In the genomic region with DNA sequence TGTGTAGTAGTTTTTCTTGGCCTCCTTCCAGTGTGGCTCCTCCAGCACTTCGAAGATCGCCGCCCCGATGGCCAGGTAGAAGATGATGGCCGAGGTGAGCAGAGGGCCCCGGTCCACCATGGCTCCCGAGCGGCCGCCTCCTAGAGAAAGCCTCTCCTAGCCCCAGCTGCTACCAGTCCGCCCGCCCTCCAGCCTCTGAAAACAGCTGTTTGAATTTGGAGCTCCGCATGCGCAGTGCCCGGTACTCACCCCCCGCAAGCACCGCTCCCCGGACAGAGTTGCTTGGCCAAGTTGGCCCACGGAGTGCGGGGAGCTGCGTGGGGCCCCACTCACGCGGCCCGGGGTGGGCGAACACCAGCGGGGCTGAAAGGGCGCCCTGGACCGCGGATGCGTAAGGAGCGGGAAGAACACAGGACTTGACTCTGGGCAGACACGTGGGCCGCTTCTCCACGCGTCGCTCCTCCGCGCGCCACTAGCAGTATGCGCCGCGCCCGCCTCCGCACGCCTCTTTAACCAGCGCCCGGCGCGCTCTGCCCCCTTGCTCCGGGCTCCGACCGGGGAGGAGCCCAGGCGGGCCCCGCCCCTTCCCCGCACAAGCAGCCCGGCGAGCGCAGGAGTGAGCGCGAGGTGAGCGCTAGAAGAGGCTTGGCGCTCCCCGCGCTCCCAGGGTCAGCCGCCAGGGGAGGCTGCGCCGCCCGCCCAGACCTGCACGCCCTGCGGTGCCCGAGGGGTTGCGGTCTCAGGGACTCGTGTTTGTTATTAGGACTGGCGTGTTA, we compare ENCODE assay signal across 9 cellular contexts. TPM values are rescaled to one million over a fixed set of nuclear protein-coding genes. Genes with fewer than 3 reads are reported as not detected.
DNase-seq lines count a peak whose midpoint lies in the region; ATAC-seq and TF ChIP-seq lines count a peak whose summit lies in the region.
"Had no signal": no experiment of that assay in that cellular context is flagged by ENCODE, and none has a peak within 500 bp of the region (broad histone marks: within the 10 kb centered on the region; RNA-seq: fewer than 3 reads in every experiment).

A gene with protein sequence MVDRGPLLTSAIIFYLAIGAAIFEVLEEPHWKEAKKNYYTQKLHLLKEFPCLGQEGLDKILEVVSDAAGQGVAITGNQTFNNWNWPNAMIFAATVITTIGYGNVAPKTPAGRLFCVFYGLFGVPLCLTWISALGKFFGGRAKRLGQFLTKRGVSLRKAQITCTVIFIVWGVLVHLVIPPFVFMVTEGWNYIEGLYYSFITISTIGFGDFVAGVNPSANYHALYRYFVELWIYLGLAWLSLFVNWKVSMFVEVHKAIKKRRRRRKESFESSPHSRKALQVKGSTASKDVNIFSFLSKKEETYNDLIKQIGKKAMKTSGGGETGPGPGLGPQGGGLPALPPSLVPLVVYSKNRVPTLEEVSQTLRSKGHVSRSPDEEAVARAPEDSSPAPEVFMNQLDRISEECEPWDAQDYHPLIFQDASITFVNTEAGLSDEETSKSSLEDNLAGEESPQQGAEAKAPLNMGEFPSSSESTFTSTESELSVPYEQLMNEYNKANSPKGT (minus strand): TSS at position 484 of the 776 bp plus-strand sequence. CDS start 364 bp downstream, at position 120.

- H3K9me3 ChIP-seq in effector memory CD4-positive, alpha-beta T cell (ENCODE audit: control insufficient read depth, low read length) = no peaks in the 10 kb centered on the region

- peak within 1 kb of the TSS; percentile 70 for H3K4me3 Mint-ChIP-seq in mesothelial cell of epicardium

- peaks cover 16% of the 10 kb centered on the region for H3K4me1 ChIP-seq in effector memory CD4-positive, alpha-beta T cell (ENCODE audit: control insufficient read depth, insufficient read depth, low read length, poor library complexity, severe bottlenecking)

- DNase-seq in GM12864 (ENCODE audit: low read depth) (no peak), NCI-H2227 treated with DMSO at 0.1 percent for 48 hours (lab: John Stamatoyannopoulos, UW) (peak; percentile 68), mesothelial cell of epicardium (ENCODE audit: low spot score in 2 of 2, unreplicated experiment in 2 of 2) (peak; percentile 52 to 71)
- DNase-seq in activated CD4-positive, alpha-beta T cell treated with anti-CD3 and anti-CD28 coated beads, Interleukin-2, amount 50 U/mL, for 48 hours = peak; percentile 85 to 87
- peak; percentile 28 to 45 (median 29) for DNase-seq in effector memory CD4-positive, alpha-beta T cell
- DNase-seq in stimulated activated CD8-positive, alpha-beta memory T cell treated with anti-CD3 and anti-CD28 coated beads, Interleukin-15, amount 100 ng/mL, for 48 hours (ENCODE audit: low read depth in 2 of 2) = peak; percentile 83 to 86

- H3K36me3 Mint-ChIP-seq in mesothelial cell of epicardium = no peaks in the 10 kb centered on the region

- H3K27me3 ChIP-seq in effector memory CD4-positive, alpha-beta T cell (replicated peaks; ENCODE audit: control insufficient read depth, insufficient read depth, low read length, poor library complexity, severe bottlenecking) = no peaks in the 10 kb centered on the region

- no peaks in the 10 kb centered on the region for H3K36me3 ChIP-seq in effector memory CD4-positive, alpha-beta T cell (ENCODE audit: control insufficient read depth, insufficient read depth, low read length)

- peak; percentile 62 for TF ChIP-seq CTCF in GM12864 (IDR thresholded peaks at IDR 0.05; ENCODE audit: low read depth, low read length, missing control alignments)
- TF ChIP-seq CTCF in mesothelial cell of epicardium (IDR thresholded peaks at IDR 0.05; ENCODE audit: unreplicated experiment) = peak; percentile 58

- peak; percentile 48 for ATAC-seq in HG02938 (IDR thresholded peaks at IDR 0.05; ENCODE audit: unreplicated experiment)
- no peak for ATAC-seq in HG03196 (IDR thresholded peaks at IDR 0.05; ENCODE audit: unreplicated experiment)

- H3K27ac ChIP-seq in effector memory CD4-positive, alpha-beta T cell (ENCODE audit: insufficient read depth, low read length, poor library complexity, severe bottlenecking) = no peak within 1 kb of the TSS

- peaks cover 27% of the 10 kb centered on the region for H3K27me3 Mint-ChIP-seq in mesothelial cell of epicardium (ENCODE audit: low read depth)

- H3K9me3 Mint-ChIP-seq in mesothelial cell of epicardium = no peaks in the 10 kb centered on the region

- no peak within 1 kb of the TSS for H3K27ac Mint-ChIP-seq in mesothelial cell of epicardium

- H3K4me1 Mint-ChIP-seq in mesothelial cell of epicardium = peaks cover 28% of the 10 kb centered on the region

- peak within 1 kb of the TSS; percentile 23 for H3K4me3 ChIP-seq in GM12864 (ENCODE audit: low read depth, low read length)
- H3K4me3 ChIP-seq in effector memory CD4-positive, alpha-beta T cell (ENCODE audit: insufficient read depth, low read depth, low read length, poor library complexity, severe bottlenecking) = peak within 1 kb of the TSS; percentile 50

RNA-seq across cellular contexts. Expression of the gene that starts here (rescaled TPM):
- total RNA-seq in mesothelial cell of epicardium = 2.5 to 2.9 TPM (median 2.7 TPM) in 3 replicates
- total RNA-seq: pulmonary artery endothelial cell had no signal
